ENCODE assay signal across 9 cellular contexts in genomic region chr3:184157206-184157605, GRCh38.
DNase-seq lines count a peak whose midpoint lies in the region; ATAC-seq and TF ChIP-seq lines count a peak whose summit lies in the region.
"Had no signal": no experiment of that assay in that cellular context is flagged by ENCODE, and none has a peak within 500 bp of the region (broad histone marks: within the 10 kb centered on the region; RNA-seq: fewer than 3 reads in every experiment).

No MANE protein-coding gene starts in this region.

- H3K9me3 ChIP-seq in HUES48 (ENCODE audit: control insufficient read depth, insufficient read depth, low read length) = no peaks in the 10 kb centered on the region
- H3K9me3 ChIP-seq in mucosa of stomach (ENCODE audit: control insufficient read depth, low read length) = no peaks in the 10 kb centered on the region

- H3K27ac ChIP-seq in HUES48 (ENCODE audit: low read depth, low read length) = peak overlapping the region; percentile 93

- no peak for TF ChIP-seq CTCF in cardiac fibroblast (IDR thresholded peaks at IDR 0.05; ENCODE audit: low read depth, low read length)

- H3K9ac ChIP-seq in HUES48 (ENCODE audit: low read depth, low read length) (peak overlapping the region; percentile 39; the same call in 1 of the 2 replicates), mucosa of stomach (ENCODE audit: low read length) (peak overlapping the region; percentile 93)

- in situ Hi-C loops in ACHN (cut with HindIII; ENCODE audit: low pct_ligation_motif_present, low pct_unique_long_range_greater_than_20kb, low sequenced_read_pairs) = no loop called here

- peak overlapping the region; percentile 97 for H3K4me3 ChIP-seq in HUES48 (ENCODE audit: low read depth, low read length)
- H3K4me3 ChIP-seq in cardiac fibroblast (replicated peaks in 1 of 2; ENCODE audit: low read depth in 2 of 2, low read length in 2 of 2) = peak overlapping the region; percentile 93 to 97
- H3K4me3 ChIP-seq in mucosa of stomach (ENCODE audit: low read length) = peak overlapping the region; percentile 93

- no peak for ATAC-seq in HG02981 (IDR thresholded peaks at IDR 0.05; ENCODE audit: unreplicated experiment)
- no peak for ATAC-seq in HG03025 (IDR thresholded peaks at IDR 0.05; ENCODE audit: low FRiP score, unreplicated experiment)

- no peaks in the 10 kb centered on the region for H3K36me3 ChIP-seq in HUES48 (ENCODE audit: control insufficient read depth, insufficient read depth, low read length)
- H3K36me3 ChIP-seq in mucosa of stomach (ENCODE audit: control insufficient read depth, insufficient read depth, low read length) = no peaks in the 10 kb centered on the region

- peak; percentile 13 for DNase-seq in 8988T
- DNase-seq in cardiac fibroblast (ENCODE audit: low read depth in 2 of 2) = no peak
- no peak for DNase-seq in ACHN
- DNase-seq in SHP77 (lab: John Stamatoyannopoulos, UW) = no peak
- DNase-seq: NCI-H187 had no signal

- H3K27me3 ChIP-seq in HUES48 (ENCODE audit: control insufficient read depth, insufficient read depth, low read length) = no peaks in the 10 kb centered on the region
- no peaks in the 10 kb centered on the region for H3K27me3 ChIP-seq in mucosa of stomach (ENCODE audit: control insufficient read depth, insufficient read depth, low read length)

- H3K4me1 ChIP-seq in HUES48 (ENCODE audit: control insufficient read depth, insufficient read depth, low read length) (peaks cover 9% of the 10 kb centered on the region), mucosa of stomach (ENCODE audit: control insufficient read depth, insufficient read depth, low read length) (peaks cover 23% of the 10 kb centered on the region)
